Comparison of ENCODE assay signal across 1 cellular context in the genomic region with DNA sequence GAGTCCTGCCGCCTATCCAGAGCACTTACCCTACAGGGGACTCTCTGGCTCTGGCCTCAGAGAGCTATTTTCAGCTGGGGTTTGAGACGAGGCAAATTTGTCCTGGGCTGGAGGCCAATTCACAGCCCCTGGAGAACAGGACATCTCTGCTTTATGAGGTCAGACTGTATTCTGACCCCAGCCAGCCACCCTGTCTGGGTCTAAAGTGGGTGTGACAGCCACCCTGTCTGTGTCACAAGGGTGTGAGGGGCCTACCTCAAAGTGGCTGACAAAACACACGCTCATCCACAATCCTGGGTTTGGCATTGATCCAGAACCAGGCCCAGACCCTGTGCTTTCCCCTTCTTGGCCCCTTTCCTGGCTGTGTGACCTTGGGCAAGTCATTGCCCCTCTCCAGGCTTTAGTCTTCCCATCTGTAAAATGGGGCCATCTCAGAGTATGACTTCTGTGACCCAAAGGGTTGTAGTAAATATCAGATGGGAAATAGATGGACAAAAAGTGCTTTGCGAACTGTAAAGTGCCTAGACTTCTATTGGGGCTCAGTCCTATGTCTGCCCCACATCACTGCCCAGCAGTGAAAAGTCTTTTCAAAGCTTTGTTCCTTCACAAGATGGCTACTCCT.
TF ChIP-seq lines count a peak whose summit lies in the region.

No MANE protein-coding gene starts in this region.

TF ChIP-seq in A549, 52 proteins besides CTCF, POLR2A, EP300 and RAD21:
- TF ChIP-seq KDM1A (IDR thresholded peaks at IDR 0.05; ENCODE audit: low read depth) (0 out of 2 replicates have a peak, but pooled peaks have one; percentile 39), BHLHE40 (IDR thresholded peaks at IDR 0.05; ENCODE audit: low read depth, low read length) (no peak)
